Comparison of ENCODE assay signal across 8 cellular contexts in genomic region chr7:148962515-148962822, GRCh38.
DNase-seq lines count a peak whose midpoint lies in the region; ATAC-seq and TF ChIP-seq lines count a peak whose summit lies in the region.

No MANE protein-coding gene starts in this region.

- H3K27me3 ChIP-seq in DOHH2 (ENCODE audit: control insufficient read depth, low read length) = peaks cover 17% of the 10 kb centered on the region
- H3K27me3 ChIP-seq in brain microvascular endothelial cell (replicated peaks) = no peaks in the 10 kb centered on the region

- no peaks in the 10 kb centered on the region for H4K20me1 ChIP-seq in DOHH2 (ENCODE audit: control insufficient read depth, insufficient read depth, low read depth, low read length)

- H3K27ac Mint-ChIP-seq in natural killer cell treated with Interleukin-12 subunit alpha and Interleukin-12 subunit beta and Interleukin-15 and Interleukin-18, amount 100 ng/mL, for 72 hours = peak overlapping the region; percentile 80 to 89

- H3K4me1 Mint-ChIP-seq in natural killer cell treated with Interleukin-12 subunit alpha and Interleukin-12 subunit beta and Interleukin-15 and Interleukin-18, amount 100 ng/mL, for 72 hours (ENCODE audit: low read depth in 2 of 2) = peaks cover 17 to 28% of the 10 kb centered on the region in 2 donors

- no peaks in the 10 kb centered on the region for H3K36me3 Mint-ChIP-seq in natural killer cell treated with Interleukin-12 subunit alpha and Interleukin-12 subunit beta and Interleukin-15 and Interleukin-18, amount 100 ng/mL, for 72 hours

- in situ Hi-C loops in brain microvascular endothelial cell (cut with HindIII; ENCODE audit: low pct_ligation_motif_present, low sequenced_read_pairs) = no loop called here

- H3K4me1 ChIP-seq in DOHH2 (ENCODE audit: control insufficient read depth, low read length) = peaks cover 40% of the 10 kb centered on the region

- TF ChIP-seq CTCF in DOHH2 (IDR thresholded peaks at IDR 0.05; ENCODE audit: low read depth, low read length, poor library complexity, severe bottlenecking) (no peak), brain microvascular endothelial cell (IDR thresholded peaks at IDR 0.05; ENCODE audit: low read depth, low read length, missing control alignments) (no peak)

- no peaks in the 10 kb centered on the region for H3K9me3 ChIP-seq in DOHH2 (ENCODE audit: control insufficient read depth, insufficient read depth, low read length)

- H3K27ac ChIP-seq in DOHH2 (ENCODE audit: low read depth, low read length) (no peak overlapping the region), brain microvascular endothelial cell (no peak overlapping the region)

- no peaks in the 10 kb centered on the region for H3K27me3 Mint-ChIP-seq in natural killer cell treated with Interleukin-12 subunit alpha and Interleukin-12 subunit beta and Interleukin-15 and Interleukin-18, amount 100 ng/mL, for 72 hours

- H3K36me3 ChIP-seq in DOHH2 (ENCODE audit: control insufficient read depth, low read length) (no peaks in the 10 kb centered on the region), brain microvascular endothelial cell (replicated peaks) (no peaks in the 10 kb centered on the region)

- DNase-seq in brain microvascular endothelial cell = no peak
- DNase-seq in natural killer cell treated with Interleukin-12 subunit alpha and Interleukin-12 subunit beta and Interleukin-15 and Interleukin-18, amount 100 ng/mL, for 72 hours (ENCODE audit: low spot score) = no peak
- no peak for DNase-seq in 8988T
- DNase-seq in NCI-H2107 treated with DMSO at 0.1 percent for 48 hours (lab: John Stamatoyannopoulos, UW; ENCODE audit: unreplicated experiment) = no peak
- no peak for DNase-seq in OCI-M2 (lab: John Stamatoyannopoulos, UW; ENCODE audit: unreplicated experiment)

- H3K9me2 ChIP-seq in DOHH2 (replicated peaks; ENCODE audit: control insufficient read depth, low read length) = no peaks in the 10 kb centered on the region

- peak overlapping the region; percentile 86 for H3K4me2 ChIP-seq in DOHH2 (ENCODE audit: low read length)

- ATAC-seq in HG02981 (IDR thresholded peaks at IDR 0.05; ENCODE audit: unreplicated experiment) (peak; percentile 5), HG03139 (IDR thresholded peaks at IDR 0.05; ENCODE audit: unreplicated experiment) (no peak)
- ATAC-seq in natural killer cell treated with Interleukin-12 subunit alpha and Interleukin-12 subunit beta and Interleukin-15 and Interleukin-18, amount 100 ng/mL, for 72 hours = no peak

- H3F3A ChIP-seq in DOHH2 (ENCODE audit: control insufficient read depth, insufficient read depth) = 0 out of 2 replicates have a peak, but pooled peaks cover 3% of the 10 kb centered on the region

- no peaks in the 10 kb centered on the region for H3K9me3 Mint-ChIP-seq in natural killer cell treated with Interleukin-12 subunit alpha and Interleukin-12 subunit beta and Interleukin-15 and Interleukin-18, amount 100 ng/mL, for 72 hours

- H3K79me2 ChIP-seq in DOHH2 (ENCODE audit: control insufficient read depth, low read length) = no peaks in the 10 kb centered on the region

- H3K4me3 ChIP-seq in DOHH2 (ENCODE audit: low read length) = peak overlapping the region; percentile 83
- peak overlapping the region; percentile 63 for H3K4me3 ChIP-seq in brain microvascular endothelial cell (ENCODE audit: low read depth, low read length)

- peak overlapping the region; percentile 86 for H3K4me3 Mint-ChIP-seq in natural killer cell treated with Interleukin-12 subunit alpha and Interleukin-12 subunit beta and Interleukin-15 and Interleukin-18, amount 100 ng/mL, for 72 hours
